In genomic region chrX:8782595-8782994, GRCh38 we compare ENCODE assay signal across 1 cellular context.
TF ChIP-seq lines count a peak whose summit lies in the region.

No MANE protein-coding gene starts in this region.

TF ChIP-seq in K562, 482 proteins besides CTCF, POLR2A, EP300 and RAD21 (continued from another document):
- no peak for TF ChIP-seq ZC3H4 (CRISPR knock-in tag; IDR thresholded peaks at IDR 0.05; ENCODE audit: borderline replicate concordance)
